Comparison of ENCODE assay signal across 10 cellular contexts in genomic region chr12:49341777-49342065, GRCh38. TPM values are rescaled to one million over a fixed set of nuclear protein-coding genes. Genes with fewer than 3 reads are reported as not detected.
DNase-seq lines count a peak whose midpoint lies in the region; ATAC-seq and TF ChIP-seq lines count a peak whose summit lies in the region.
"Had no signal": no experiment of that assay in that cellular context is flagged by ENCODE, and none has a peak within 500 bp of the region (broad histone marks: within the 10 kb centered on the region; RNA-seq: fewer than 3 reads in every experiment).

No MANE protein-coding gene starts in this region.

- H2AFZ ChIP-seq in ACC112 (ENCODE audit: low read length, unreplicated experiment) (no peak overlapping the region), neuron (ENCODE audit: low read depth, low read length) (peak overlapping the region; percentile 75)

- TF ChIP-seq CTCF in esophagus squamous epithelium (IDR thresholded peaks at IDR 0.05): no peak

- no peaks in the 10 kb centered on the region for H3K9me3 ChIP-seq in HUES48 (ENCODE audit: control insufficient read depth, insufficient read depth, low read length)
- no peaks in the 10 kb centered on the region for H3K9me3 ChIP-seq in esophagus squamous epithelium
- no peaks in the 10 kb centered on the region for H3K9me3 ChIP-seq in neuron (ENCODE audit: low read length)

- intact Hi-C loops in esophagus squamous epithelium (cut with DNase I): no loop called here

- peak overlapping the region; percentile 73 for H3K4me3 ChIP-seq in ACC112 (ENCODE audit: low read depth, low read length)
- H3K4me3 ChIP-seq in HUES48 (ENCODE audit: low read depth, low read length): peak overlapping the region; percentile 73
- peak overlapping the region in 3 of 4 donors; percentile 41 to 70 (median 46) for H3K4me3 ChIP-seq in esophagus squamous epithelium
- H3K4me3 ChIP-seq in neuron (ENCODE audit: low read length): peak overlapping the region; percentile 49

- H3K9ac ChIP-seq in HUES48 (ENCODE audit: low read depth, low read length): no peak overlapping the region

- 44 to 80% methylated on average over 1 to 20 of the region's 21 CpGs for WGBS in esophagus squamous epithelium, 2 donors

- no peaks in the 10 kb centered on the region for H3K79me2 ChIP-seq in ACC112 (ENCODE audit: control insufficient read depth, insufficient read depth, low read length, unreplicated experiment)

- no peak for ATAC-seq in HG02973 (IDR thresholded peaks at IDR 0.05; ENCODE audit: unreplicated experiment)
- ATAC-seq in GM19452 (IDR thresholded peaks at IDR 0.05; ENCODE audit: unreplicated experiment): no peak

- TF ChIP-seq POLR2A in esophagus squamous epithelium (IDR thresholded peaks at IDR 0.05): no peak

- peaks cover 68% of the 10 kb centered on the region for H3K27me3 ChIP-seq in ACC112 (ENCODE audit: insufficient read depth, low read length)
- H3K27me3 ChIP-seq in HUES48 (ENCODE audit: control insufficient read depth, insufficient read depth, low read length): peaks cover 99% of the 10 kb centered on the region
- H3K27me3 ChIP-seq in esophagus squamous epithelium: peaks cover 12 to 100% (median 32%) of the 10 kb centered on the region in 4 donors
- H3K27me3 ChIP-seq in neuron (ENCODE audit: insufficient read depth, low read length): peaks cover 48% of the 10 kb centered on the region

- no peaks in the 10 kb centered on the region for H3K36me3 ChIP-seq in ACC112 (ENCODE audit: insufficient read depth, low read length)
- no peaks in the 10 kb centered on the region for H3K36me3 ChIP-seq in HUES48 (ENCODE audit: control insufficient read depth, insufficient read depth, low read length)
- no peaks in the 10 kb centered on the region for H3K36me3 ChIP-seq in esophagus squamous epithelium
- H3K36me3 ChIP-seq in neuron (ENCODE audit: insufficient read depth, low read length): no peaks in the 10 kb centered on the region

- H3K27ac ChIP-seq in ACC112 (ENCODE audit: low read depth, low read length): no peak overlapping the region
- H3K27ac ChIP-seq in HUES48 (ENCODE audit: low read depth, low read length): no peak overlapping the region
- H3K27ac ChIP-seq in esophagus squamous epithelium: no peak overlapping the region

- no peak for DNase-seq in esophagus squamous epithelium (lab: John Stamatoyannopoulos, UW)
- DNase-seq in SW480 (ENCODE audit: low spot score): no peak
- DNase-seq in amniotic stem cell (lab: John Stamatoyannopoulos, UW): no peak
- DNase-seq: NCI-H2029 treated with DMSO at 0.1 percent for 48 hours had no signal

- H3K4me1 ChIP-seq in ACC112 (ENCODE audit: control insufficient read depth, insufficient read depth, low read length, unreplicated experiment) (peaks cover 11% of the 10 kb centered on the region), HUES48 (ENCODE audit: control insufficient read depth, insufficient read depth, low read length) (peaks cover 53% of the 10 kb centered on the region), esophagus squamous epithelium (peaks cover 41 to 56% (median 45%) of the 10 kb centered on the region in 3 donors), neuron (ENCODE audit: insufficient read depth, low read length) (peaks cover 82% of the 10 kb centered on the region)

RNA-seq across cellular contexts. Expression of gene C1QL4, which starts 4.7 kb away (rescaled TPM):
- total RNA-seq in esophagus squamous epithelium: not detected
- total RNA-seq: T-helper 1 cell treated with Interleukin-12 subunit alpha and Interleukin-12 subunit beta and Interleukin-4 antibody, amounts not matched to agents 30 ng/mL and 1 ng/mL, for 36 hours had no signal

RNA-seq across cellular contexts. Expression of gene DNAJC22, which starts 5.0 kb away (rescaled TPM):
- under 1 TPM in 2 of 4 donors, not detected in 2; 0.18 to 0.53 TPM for total RNA-seq in esophagus squamous epithelium
- total RNA-seq: T-helper 1 cell treated with Interleukin-12 subunit alpha and Interleukin-12 subunit beta and Interleukin-4 antibody, amounts not matched to agents 30 ng/mL and 1 ng/mL, for 36 hours had no signal

RNA-seq across cellular contexts. Expression of gene TROAP, which starts 18.7 kb away (rescaled TPM):
- total RNA-seq in esophagus squamous epithelium: 10 to 100 TPM in 2 of 4 donors, 1 to 10 TPM in 2; 4.6 to 17.5 (median 8.8) TPM

RNA-seq across cellular contexts. Expression of gene SPATS2, which starts 25.5 kb away (rescaled TPM):
- 1 to 10 TPM; 4.8 to 9.8 (median 8.5) TPM for total RNA-seq in esophagus squamous epithelium

RNA-seq across cellular contexts. Expression of gene PRPH, which starts 46.8 kb away (rescaled TPM):
- total RNA-seq in esophagus squamous epithelium: under 1 TPM in 1 of 4 donors, not detected in 3; 0.57 TPM
- total RNA-seq: T-helper 1 cell treated with Interleukin-12 subunit alpha and Interleukin-12 subunit beta and Interleukin-4 antibody, amounts not matched to agents 30 ng/mL and 1 ng/mL, for 36 hours had no signal
